ENCODE assay signal across 1 cellular context in the genomic region with DNA sequence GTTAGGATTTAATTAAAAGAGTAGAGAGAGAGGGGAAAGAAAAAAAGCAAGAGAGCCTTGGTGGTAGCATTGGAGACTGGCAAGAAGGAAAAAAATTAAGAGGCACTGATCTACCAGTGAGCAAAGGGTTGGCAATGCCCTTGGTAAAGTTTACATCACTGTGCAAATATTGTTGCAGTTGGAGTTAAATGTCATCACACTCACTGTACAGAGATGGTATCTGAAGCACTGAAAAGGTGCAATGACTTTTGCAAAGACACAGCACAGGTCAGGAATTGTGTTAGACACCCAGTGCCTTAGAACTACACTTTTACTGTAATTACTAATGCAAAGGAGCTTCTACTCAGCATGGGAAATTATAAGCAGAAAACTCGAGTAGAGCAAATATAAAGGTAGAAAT.
TF ChIP-seq lines count a peak whose summit lies in the region.

No MANE protein-coding gene starts in this region.

TF ChIP-seq in IMR-90, 13 proteins besides CTCF, POLR2A, EP300 and RAD21:
- no peak for TF ChIP-seq CEBPB (IDR thresholded peaks at IDR 0.05; ENCODE audit: low read depth, low read length)
- no peak for TF ChIP-seq SMC3 (IDR thresholded peaks at IDR 0.05; ENCODE audit: low read depth, low read length)
- TF ChIP-seq FOS (IDR thresholded peaks at IDR 0.05; ENCODE audit: low read depth, low read length) = no peak
- no peak for TF ChIP-seq MAFK (IDR thresholded peaks at IDR 0.05; ENCODE audit: low read depth, low read length)
- TF ChIP-seq BHLHE40 (IDR thresholded peaks at IDR 0.05; ENCODE audit: low read depth, low read length) = no peak
- TF ChIP-seq, protein P1, sequence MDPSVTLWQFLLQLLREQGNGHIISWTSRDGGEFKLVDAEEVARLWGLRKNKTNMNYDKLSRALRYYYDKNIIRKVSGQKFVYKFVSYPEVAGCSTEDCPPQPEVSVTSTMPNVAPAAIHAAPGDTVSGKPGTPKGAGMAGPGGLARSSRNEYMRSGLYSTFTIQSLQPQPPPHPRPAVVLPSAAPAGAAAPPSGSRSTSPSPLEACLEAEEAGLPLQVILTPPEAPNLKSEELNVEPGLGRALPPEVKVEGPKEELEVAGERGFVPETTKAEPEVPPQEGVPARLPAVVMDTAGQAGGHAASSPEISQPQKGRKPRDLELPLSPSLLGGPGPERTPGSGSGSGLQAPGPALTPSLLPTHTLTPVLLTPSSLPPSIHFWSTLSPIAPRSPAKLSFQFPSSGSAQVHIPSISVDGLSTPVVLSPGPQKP (IDR thresholded peaks at IDR 0.05; ENCODE audit: borderline replicate concordance, low read depth, low read length) = no peak
- TF ChIP-seq, protein P2, sequence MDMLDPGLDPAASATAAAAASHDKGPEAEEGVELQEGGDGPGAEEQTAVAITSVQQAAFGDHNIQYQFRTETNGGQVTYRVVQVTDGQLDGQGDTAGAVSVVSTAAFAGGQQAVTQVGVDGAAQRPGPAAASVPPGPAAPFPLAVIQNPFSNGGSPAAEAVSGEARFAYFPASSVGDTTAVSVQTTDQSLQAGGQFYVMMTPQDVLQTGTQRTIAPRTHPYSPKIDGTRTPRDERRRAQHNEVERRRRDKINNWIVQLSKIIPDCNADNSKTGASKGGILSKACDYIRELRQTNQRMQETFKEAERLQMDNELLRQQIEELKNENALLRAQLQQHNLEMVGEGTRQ (IDR thresholded peaks at IDR 0.05; ENCODE audit: low read depth, low read length) = no peak
- TF ChIP-seq NFE2L2 (IDR thresholded peaks at IDR 0.05; ENCODE audit: low read depth, low read length) = no peak
- TF ChIP-seq CHD1 (IDR thresholded peaks at IDR 0.05; ENCODE audit: low read depth, low read length) = no peak
- no peak for TF ChIP-seq MXI1 (IDR thresholded peaks at IDR 0.05; ENCODE audit: borderline replicate concordance, low read depth, low read length)
- no peak for TF ChIP-seq MAZ (IDR thresholded peaks at IDR 0.05; ENCODE audit: borderline replicate concordance, low read depth, low read length)
- no peak for TF ChIP-seq RCOR1 (IDR thresholded peaks at IDR 0.05; ENCODE audit: insufficient replicate concordance, low read length)
- TF ChIP-seq RFX5 (IDR thresholded peaks at IDR 0.05; ENCODE audit: low read depth, low read length) = no peak
